ENCODE assay signal across 1 cellular context in the genomic region with DNA sequence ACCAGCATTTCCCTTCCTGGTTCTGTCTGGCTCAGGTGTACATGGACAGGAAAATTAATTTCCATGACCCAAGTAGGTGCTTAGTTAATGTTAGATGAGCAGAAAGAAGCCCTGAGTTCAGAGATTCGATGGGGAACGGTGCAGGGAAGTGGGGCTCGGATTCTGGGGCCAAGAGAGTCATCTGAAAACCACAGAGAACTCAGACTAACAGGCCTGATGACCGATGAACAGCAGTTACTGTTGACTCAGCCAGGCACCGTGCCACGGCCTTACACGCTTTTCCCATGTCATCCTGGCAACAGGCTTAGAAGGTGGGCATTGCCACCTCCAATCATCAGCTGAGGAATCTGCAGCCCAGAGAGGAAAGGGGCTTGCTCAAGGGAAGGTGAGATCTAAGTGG.
TF ChIP-seq lines count a peak whose summit lies in the region.

No MANE protein-coding gene starts in this region.

TF ChIP-seq in IMR-90, 13 proteins besides CTCF, POLR2A, EP300 and RAD21:
- TF ChIP-seq RFX5 (IDR thresholded peaks at IDR 0.05; ENCODE audit: low read depth, low read length) (peak; percentile 48; the same call in 1 of the 2 replicates), FOS (IDR thresholded peaks at IDR 0.05; ENCODE audit: low read depth, low read length) (0 out of 2 replicates have a peak, but pooled peaks have one; percentile 11), MAZ (IDR thresholded peaks at IDR 0.05; ENCODE audit: borderline replicate concordance, low read depth, low read length) (0 out of 2 replicates have a peak, but pooled peaks have one; percentile 37), RCOR1 (IDR thresholded peaks at IDR 0.05; ENCODE audit: insufficient replicate concordance, low read length) (peak; percentile 21)
